Comparison of ENCODE assay signal across 21 cellular contexts in the genomic region with DNA sequence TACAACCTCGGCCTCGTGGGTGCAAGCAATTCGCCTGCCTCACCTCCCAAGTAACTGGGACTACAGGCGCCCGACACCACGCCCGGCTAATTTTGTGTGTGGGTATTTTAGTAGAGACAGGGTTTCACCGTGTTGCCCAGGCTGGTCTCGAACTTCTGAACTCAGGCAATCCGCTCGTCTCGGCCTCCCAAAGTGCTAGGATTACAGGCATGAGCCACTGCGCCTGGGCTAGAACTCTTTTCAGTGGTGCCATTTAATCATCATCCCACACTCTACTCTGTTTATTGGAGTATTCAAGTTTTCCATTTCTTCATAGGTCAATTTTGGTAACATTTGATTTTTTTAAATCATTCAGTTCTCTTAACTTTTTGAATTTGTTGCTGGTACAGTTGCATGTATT.
DNase-seq lines count a peak whose midpoint lies in the region; ATAC-seq and TF ChIP-seq lines count a peak whose summit lies in the region.
"Had no signal": no experiment of that assay in that cellular context is flagged by ENCODE, and none has a peak within 500 bp of the region (broad histone marks: within the 10 kb centered on the region; RNA-seq: fewer than 3 reads in every experiment).

No MANE protein-coding gene starts in this region.

- H3F3A ChIP-seq in SK-N-SH (replicated peaks; ENCODE audit: insufficient read depth): no peaks in the 10 kb centered on the region

- no peaks in the 10 kb centered on the region for H3K27me3 ChIP-seq in SK-N-SH (ENCODE audit: insufficient read depth)

- peaks cover 0 to 4% of the 10 kb centered on the region in 2 experiments for H3K36me3 ChIP-seq in SK-N-SH (replicated peaks in 1 of 2; ENCODE audit: control insufficient read depth in 1 of 2, insufficient read depth in 2 of 2, low read length in 1 of 2)

- no peaks in the 10 kb centered on the region for H3K79me2 ChIP-seq in SK-N-SH (ENCODE audit: insufficient read depth)

- peaks cover 2 to 10% of the 10 kb centered on the region in 2 donors for H3K36me3 Mint-ChIP-seq in activated T-cell treated with anti-CD3 and anti-CD28 coated beads, Interleukin-2, amount 50 U/mL, for 72 hours (ENCODE audit: insufficient read depth in 2 of 2)
- H3K36me3 Mint-ChIP-seq in activated T-cell treated with anti-CD3 and anti-CD28 coated beads, Interleukin-2, amount 50 U/mL, for 4 hours (ENCODE audit: insufficient read depth): peaks cover 12% of the 10 kb centered on the region
- H3K36me3 Mint-ChIP-seq in activated T-helper 1 cell treated with anti-CD3 and anti-CD28 coated beads, Interleukin-12 subunit alpha, Interleukin-12 subunit beta, Interleukin-2, Interleukin-4 antibody, amounts not matched to agents 30 ng/mL and 10 ng/mL and 1 ng/mL, durations not matched to agents 14 hours and 24 hours and 36 hours (ENCODE audit: low read depth): peaks cover 34% of the 10 kb centered on the region
- peaks cover 17% of the 10 kb centered on the region for H3K36me3 Mint-ChIP-seq in mesothelial cell of epicardium

- H3K9me2 ChIP-seq in SK-N-SH: no peaks in the 10 kb centered on the region

- ATAC-seq in activated T-cell treated with anti-CD3 and anti-CD28 coated beads, Interleukin-2, amount 50 U/mL, for 72 hours (replicated peaks in 1 of 2): no peak
- no peak for ATAC-seq in activated T-cell treated with anti-CD3 and anti-CD28 coated beads, Interleukin-2, amount 50 U/mL, for 4 hours
- ATAC-seq: GM23338, PC-3 had no signal

- H3K9me3 Mint-ChIP-seq in activated T-cell treated with anti-CD3 and anti-CD28 coated beads, Interleukin-2, amount 50 U/mL, for 72 hours: peaks cover 0 to 2% of the 10 kb centered on the region in 2 donors
- H3K9me3 Mint-ChIP-seq in activated T-cell treated with anti-CD3 and anti-CD28 coated beads, Interleukin-2, amount 50 U/mL, for 4 hours: no peaks in the 10 kb centered on the region
- no peaks in the 10 kb centered on the region for H3K9me3 Mint-ChIP-seq in activated T-helper 1 cell treated with anti-CD3 and anti-CD28 coated beads, Interleukin-12 subunit alpha, Interleukin-12 subunit beta, Interleukin-2, Interleukin-4 antibody, amounts not matched to agents 30 ng/mL and 10 ng/mL and 1 ng/mL, durations not matched to agents 14 hours and 24 hours and 36 hours
- H3K9me3 Mint-ChIP-seq in mesothelial cell of epicardium: peaks cover 11% of the 10 kb centered on the region
- H3K9me3 Mint-ChIP-seq: GM23338, H9 had no signal

- peak; percentile 35 for DNase-seq in activated CD4-positive, alpha-beta T cell treated with anti-CD3 and anti-CD28 coated beads for 48 hours
- DNase-seq in activated CD4-positive, alpha-beta T cell treated with anti-CD3 and anti-CD28 coated beads for 1 hour: no peak
- DNase-seq in activated T-cell treated with anti-CD3 and anti-CD28 coated beads, Interleukin-2, amount 50 U/mL, for 72 hours: no peak
- no peak for DNase-seq in activated T-cell treated with anti-CD3 and anti-CD28 coated beads, Interleukin-2, amount 50 U/mL, for 4 hours
- DNase-seq in activated T-helper 1 cell treated with anti-CD3 and anti-CD28 coated beads, Interleukin-12 subunit alpha, Interleukin-12 subunit beta, Interleukin-2, Interleukin-4 antibody, amounts not matched to agents 30 ng/mL and 10 ng/mL and 1 ng/mL, durations not matched to agents 14 hours and 24 hours and 36 hours (ENCODE audit: low spot score): no peak
- DNase-seq in mesothelial cell of epicardium (ENCODE audit: low spot score in 2 of 2, unreplicated experiment in 2 of 2): no peak
- no peak for DNase-seq in DMS 273 treated with DMSO at 0.1 percent for 48 hours (lab: John Stamatoyannopoulos, UW)
- no peak for DNase-seq in SK-N-SH
- DNase-seq: 8988T; ACHN; H9; NCI-H1048; NCI-H1417; NCI-H1694; NCI-H2029 treated with DMSO at 0.1 percent for 48 hours; NCI-H446 treated with DMSO at 0.1 percent for 48 hours; NCI-H526; NCI-H82; NK-92 treated with Interleukin-12 subunit alpha and Interleukin-12 subunit beta, amount 100 ng/mL, for 24 hours; PC-3 had no signal

- H3K27me3 Mint-ChIP-seq in activated T-cell treated with anti-CD3 and anti-CD28 coated beads, Interleukin-2, amount 50 U/mL, for 72 hours (ENCODE audit: low read depth): no peaks in the 10 kb centered on the region
- H3K27me3 Mint-ChIP-seq in activated T-cell treated with anti-CD3 and anti-CD28 coated beads, Interleukin-2, amount 50 U/mL, for 4 hours (ENCODE audit: low read depth): no peaks in the 10 kb centered on the region
- H3K27me3 Mint-ChIP-seq in activated T-helper 1 cell treated with anti-CD3 and anti-CD28 coated beads, Interleukin-12 subunit alpha, Interleukin-12 subunit beta, Interleukin-2, Interleukin-4 antibody, amounts not matched to agents 30 ng/mL and 10 ng/mL and 1 ng/mL, durations not matched to agents 14 hours and 24 hours and 36 hours (ENCODE audit: insufficient read depth): no peaks in the 10 kb centered on the region
- no peaks in the 10 kb centered on the region for H3K27me3 Mint-ChIP-seq in mesothelial cell of epicardium (ENCODE audit: low read depth)

- POLR2A ChIA-PET in SK-N-SH (lab: Yijun Ruan, JAX): no interaction called here

- TF ChIP-seq RAD21 in SK-N-SH (IDR thresholded peaks at IDR 0.05; ENCODE audit: low read length): no peak

- no peak overlapping the region for H2AFZ ChIP-seq in SK-N-SH (ENCODE audit: low read depth)
- H2AFZ ChIP-seq: GM23338 had no signal

- intact Hi-C loops in activated T-helper 1 cell treated with anti-CD3 and anti-CD28 coated beads, Interleukin-12 subunit alpha, Interleukin-12 subunit beta, Interleukin-2, Interleukin-4 antibody, amounts not matched to agents 30 ng/mL and 10 ng/mL and 1 ng/mL, durations not matched to agents 14 hours and 24 hours and 36 hours (cut with micrococcal nuclease): loop anchor here (5.0 to 10.0 kb wide), 2 partner anchors 174 to 352 kb away; a partner anchor contains a TSS

- peak overlapping the region; percentile 87 for H3K27ac Mint-ChIP-seq in activated T-cell treated with anti-CD3 and anti-CD28 coated beads, Interleukin-2, amount 50 U/mL, for 72 hours
- H3K27ac Mint-ChIP-seq in activated T-helper 1 cell treated with anti-CD3 and anti-CD28 coated beads, Interleukin-12 subunit alpha, Interleukin-12 subunit beta, Interleukin-2, Interleukin-4 antibody, amounts not matched to agents 30 ng/mL and 10 ng/mL and 1 ng/mL, durations not matched to agents 14 hours and 24 hours and 36 hours: peak overlapping the region; percentile 67
- peak overlapping the region; percentile 69 for H3K27ac Mint-ChIP-seq in mesothelial cell of epicardium
- H3K27ac Mint-ChIP-seq: GM23338, H9 had no signal

- no peak overlapping the region for H3K9ac ChIP-seq in SK-N-SH

- CTCF ChIA-PET in SK-N-SH (lab: Yijun Ruan, JAX): no interaction called here

- H3K4me1 ChIP-seq in SK-N-SH (ENCODE audit: control insufficient read depth in 1 of 2, insufficient read depth in 2 of 2, low read depth in 1 of 2, low read length in 1 of 2): peaks cover 0 to 8% of the 10 kb centered on the region in 2 experiments; a peak in 1 of 4 replicates

- no peak overlapping the region for H3K4me3 ChIP-seq in SK-N-SH (ENCODE audit: low read depth in 2 of 2, low read length in 1 of 2)
- H3K4me3 ChIP-seq: GM23338 had no signal

- H4K20me1 ChIP-seq in SK-N-SH (ENCODE audit: insufficient read depth): no peaks in the 10 kb centered on the region

- H3K4me2 ChIP-seq in SK-N-SH: no peak overlapping the region
- H3K4me2 ChIP-seq: GM23338 had no signal

- H3K4me1 Mint-ChIP-seq in activated T-cell treated with anti-CD3 and anti-CD28 coated beads, Interleukin-2, amount 50 U/mL, for 72 hours (ENCODE audit: low read depth): peaks cover 80% of the 10 kb centered on the region
- H3K4me1 Mint-ChIP-seq in activated T-cell treated with anti-CD3 and anti-CD28 coated beads, Interleukin-2, amount 50 U/mL, for 4 hours (ENCODE audit: low read depth): peaks cover 35% of the 10 kb centered on the region
- peaks cover 55% of the 10 kb centered on the region for H3K4me1 Mint-ChIP-seq in activated T-helper 1 cell treated with anti-CD3 and anti-CD28 coated beads, Interleukin-12 subunit alpha, Interleukin-12 subunit beta, Interleukin-2, Interleukin-4 antibody, amounts not matched to agents 30 ng/mL and 10 ng/mL and 1 ng/mL, durations not matched to agents 14 hours and 24 hours and 36 hours (ENCODE audit: low read depth)
- H3K4me1 Mint-ChIP-seq in mesothelial cell of epicardium: peaks cover 48% of the 10 kb centered on the region

- H3K4me3 Mint-ChIP-seq in activated T-cell treated with anti-CD3 and anti-CD28 coated beads, Interleukin-2, amount 50 U/mL, for 72 hours: peak overlapping the region; percentile 4 to 45
- H3K4me3 Mint-ChIP-seq in activated T-cell treated with anti-CD3 and anti-CD28 coated beads, Interleukin-2, amount 50 U/mL, for 4 hours: no peak overlapping the region
- H3K4me3 Mint-ChIP-seq in activated T-helper 1 cell treated with anti-CD3 and anti-CD28 coated beads, Interleukin-12 subunit alpha, Interleukin-12 subunit beta, Interleukin-2, Interleukin-4 antibody, amounts not matched to agents 30 ng/mL and 10 ng/mL and 1 ng/mL, durations not matched to agents 14 hours and 24 hours and 36 hours: no peak overlapping the region
- H3K4me3 Mint-ChIP-seq in mesothelial cell of epicardium: no peak overlapping the region
- H3K4me3 Mint-ChIP-seq: GM23338, H9 had no signal

- TF ChIP-seq EP300 in SK-N-SH (IDR thresholded peaks at IDR 0.05; ENCODE audit: borderline replicate concordance in 1 of 2, low read depth in 1 of 2, low read length in 1 of 2): no peak

- H3K27ac ChIP-seq in SK-N-SH (ENCODE audit: low read depth in 2 of 2, low read length in 1 of 2): no peak overlapping the region

- WGBS in SK-N-SH (ENCODE audit: low lambda C conversion rate): 98% methylated on average over 13 of the region's 13 CpGs

- no peak for TF ChIP-seq CTCF in mesothelial cell of epicardium (IDR thresholded peaks at IDR 0.05; ENCODE audit: unreplicated experiment)
- TF ChIP-seq CTCF in SK-N-SH (IDR thresholded peaks at IDR 0.05): no peak

- no peaks in the 10 kb centered on the region for H3K9me3 ChIP-seq in SK-N-SH

TF ChIP-seq in SK-N-SH, 30 proteins besides CTCF, POLR2A, EP300 and RAD21 (continues in another document):
- TF ChIP-seq, protein P1, sequence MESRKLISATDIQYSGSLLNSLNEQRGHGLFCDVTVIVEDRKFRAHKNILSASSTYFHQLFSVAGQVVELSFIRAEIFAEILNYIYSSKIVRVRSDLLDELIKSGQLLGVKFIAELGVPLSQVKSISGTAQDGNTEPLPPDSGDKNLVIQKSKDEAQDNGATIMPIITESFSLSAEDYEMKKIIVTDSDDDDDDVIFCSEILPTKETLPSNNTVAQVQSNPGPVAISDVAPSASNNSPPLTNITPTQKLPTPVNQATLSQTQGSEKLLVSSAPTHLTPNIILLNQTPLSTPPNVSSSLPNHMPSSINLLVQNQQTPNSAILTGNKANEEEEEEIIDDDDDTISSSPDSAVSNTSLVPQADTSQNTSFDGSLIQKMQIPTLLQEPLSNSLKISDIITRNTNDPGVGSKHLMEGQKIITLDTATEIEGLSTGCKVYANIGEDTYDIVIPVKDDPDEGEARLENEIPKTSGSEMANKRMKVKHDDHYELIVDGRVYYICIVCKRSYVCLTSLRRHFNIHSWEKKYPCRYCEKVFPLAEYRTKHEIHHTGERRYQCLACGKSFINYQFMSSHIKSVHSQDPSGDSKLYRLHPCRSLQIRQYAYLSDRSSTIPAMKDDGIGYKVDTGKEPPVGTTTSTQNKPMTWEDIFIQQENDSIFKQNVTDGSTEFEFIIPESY (IDR thresholded peaks at IDR 0.05; ENCODE audit: borderline replicate concordance, low read depth): no peak
- no peak for TF ChIP-seq RCOR1 (IDR thresholded peaks at IDR 0.05; ENCODE audit: low read length)
- no peak for TF ChIP-seq RFX5 (IDR thresholded peaks at IDR 0.05; ENCODE audit: low read length)

Comparison
In these comparisons a context has a peak if more than half of its experiments do, and no peak if none do; other contexts are left out.
1. H3K4me3 Mint-ChIP-seq: peak in activated T-cell treated with anti-CD3 and anti-CD28 coated beads, Interleukin-2, amount 50 U/mL, for 72 hours (2 of 2); none in activated T-cell treated with anti-CD3 and anti-CD28 coated beads, Interleukin-2, amount 50 U/mL, for 4 hours (single experiment), activated T-helper 1 cell treated with anti-CD3 and anti-CD28 coated beads, Interleukin-12 subunit alpha, Interleukin-12 subunit beta, Interleukin-2, Interleukin-4 antibody, amounts not matched to agents 30 ng/mL and 10 ng/mL and 1 ng/mL, durations not matched to agents 14 hours and 24 hours and 36 hours (single experiment) and mesothelial cell of epicardium (single experiment).
2. Peak in every context shown above with its lines, with median percentiles within 50 percentile points of each other: H3K27ac Mint-ChIP-seq.